Comparison of ENCODE assay signal across 1 cellular context in the genomic region with DNA sequence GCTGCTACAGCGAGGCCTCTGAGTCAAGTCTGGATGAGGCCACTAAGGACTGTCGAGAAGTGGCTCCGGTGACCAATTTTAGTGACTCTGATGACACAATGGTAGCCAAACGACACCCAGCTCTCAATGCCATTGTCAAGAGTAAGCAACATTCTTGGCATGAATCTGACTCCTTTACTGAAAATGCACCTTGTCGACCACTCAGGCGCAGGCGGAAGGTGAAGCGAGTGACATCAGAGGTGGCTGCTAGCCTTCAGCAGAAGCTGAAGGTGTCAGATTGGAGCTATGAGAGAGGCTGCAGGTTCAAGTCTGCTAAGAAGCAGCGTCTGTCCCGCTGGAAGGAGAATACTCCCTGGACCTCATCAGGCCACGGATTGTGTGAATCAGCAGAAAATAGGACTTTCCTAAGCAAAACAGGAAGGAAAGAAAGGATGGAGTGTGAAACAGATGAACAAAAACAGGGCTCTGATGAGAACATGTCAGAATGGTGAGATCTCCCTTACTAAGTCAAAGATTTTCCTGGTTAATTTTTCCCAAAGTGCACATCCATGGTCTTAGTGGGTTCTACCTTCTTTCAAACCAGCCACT.
TF ChIP-seq lines count a peak whose summit lies in the region.

No MANE protein-coding gene starts in this region.

TF ChIP-seq in SK-N-SH treated with all-trans-retinoic acid at 6 μM for 48 hours, 23 proteins besides CTCF, POLR2A, EP300 and RAD21 (continued from another document):
- TF ChIP-seq, protein P1, sequence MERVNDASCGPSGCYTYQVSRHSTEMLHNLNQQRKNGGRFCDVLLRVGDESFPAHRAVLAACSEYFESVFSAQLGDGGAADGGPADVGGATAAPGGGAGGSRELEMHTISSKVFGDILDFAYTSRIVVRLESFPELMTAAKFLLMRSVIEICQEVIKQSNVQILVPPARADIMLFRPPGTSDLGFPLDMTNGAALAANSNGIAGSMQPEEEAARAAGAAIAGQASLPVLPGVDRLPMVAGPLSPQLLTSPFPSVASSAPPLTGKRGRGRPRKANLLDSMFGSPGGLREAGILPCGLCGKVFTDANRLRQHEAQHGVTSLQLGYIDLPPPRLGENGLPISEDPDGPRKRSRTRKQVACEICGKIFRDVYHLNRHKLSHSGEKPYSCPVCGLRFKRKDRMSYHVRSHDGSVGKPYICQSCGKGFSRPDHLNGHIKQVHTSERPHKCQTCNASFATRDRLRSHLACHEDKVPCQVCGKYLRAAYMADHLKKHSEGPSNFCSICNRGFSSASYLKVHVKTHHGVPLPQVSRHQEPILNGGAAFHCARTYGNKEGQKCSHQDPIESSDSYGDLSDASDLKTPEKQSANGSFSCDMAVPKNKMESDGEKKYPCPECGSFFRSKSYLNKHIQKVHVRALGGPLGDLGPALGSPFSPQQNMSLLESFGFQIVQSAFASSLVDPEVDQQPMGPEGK (CRISPR knock-in tag; IDR thresholded peaks at IDR 0.05; ENCODE audit: borderline replicate concordance), result no peak
- TF ChIP-seq, protein P2, sequence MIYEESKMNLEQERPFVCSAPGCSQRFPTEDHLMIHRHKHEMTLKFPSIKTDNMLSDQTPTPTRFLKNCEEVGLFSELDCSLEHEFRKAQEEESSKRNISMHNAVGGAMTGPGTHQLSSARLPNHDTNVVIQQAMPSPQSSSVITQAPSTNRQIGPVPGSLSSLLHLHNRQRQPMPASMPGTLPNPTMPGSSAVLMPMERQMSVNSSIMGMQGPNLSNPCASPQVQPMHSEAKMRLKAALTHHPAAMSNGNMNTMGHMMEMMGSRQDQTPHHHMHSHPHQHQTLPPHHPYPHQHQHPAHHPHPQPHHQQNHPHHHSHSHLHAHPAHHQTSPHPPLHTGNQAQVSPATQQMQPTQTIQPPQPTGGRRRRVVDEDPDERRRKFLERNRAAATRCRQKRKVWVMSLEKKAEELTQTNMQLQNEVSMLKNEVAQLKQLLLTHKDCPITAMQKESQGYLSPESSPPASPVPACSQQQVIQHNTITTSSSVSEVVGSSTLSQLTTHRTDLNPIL (CRISPR knock-in tag; IDR thresholded peaks at IDR 0.05; ENCODE audit: low read depth), result no peak
- TF ChIP-seq ZNF565 (CRISPR knock-in tag; conservative IDR thresholded peaks at IDR 0.05; ENCODE audit: low read depth) (no peak), ZFP3 (CRISPR knock-in tag; IDR thresholded peaks at IDR 0.05) (no peak), ZFP30 (CRISPR knock-in tag; IDR thresholded peaks at IDR 0.05) (no peak), ZNF8 (CRISPR knock-in tag; IDR thresholded peaks at IDR 0.05) (no peak), PPARA (CRISPR knock-in tag; IDR thresholded peaks at IDR 0.05; ENCODE audit: borderline replicate concordance) (no peak)
- TF ChIP-seq, protein P3, sequence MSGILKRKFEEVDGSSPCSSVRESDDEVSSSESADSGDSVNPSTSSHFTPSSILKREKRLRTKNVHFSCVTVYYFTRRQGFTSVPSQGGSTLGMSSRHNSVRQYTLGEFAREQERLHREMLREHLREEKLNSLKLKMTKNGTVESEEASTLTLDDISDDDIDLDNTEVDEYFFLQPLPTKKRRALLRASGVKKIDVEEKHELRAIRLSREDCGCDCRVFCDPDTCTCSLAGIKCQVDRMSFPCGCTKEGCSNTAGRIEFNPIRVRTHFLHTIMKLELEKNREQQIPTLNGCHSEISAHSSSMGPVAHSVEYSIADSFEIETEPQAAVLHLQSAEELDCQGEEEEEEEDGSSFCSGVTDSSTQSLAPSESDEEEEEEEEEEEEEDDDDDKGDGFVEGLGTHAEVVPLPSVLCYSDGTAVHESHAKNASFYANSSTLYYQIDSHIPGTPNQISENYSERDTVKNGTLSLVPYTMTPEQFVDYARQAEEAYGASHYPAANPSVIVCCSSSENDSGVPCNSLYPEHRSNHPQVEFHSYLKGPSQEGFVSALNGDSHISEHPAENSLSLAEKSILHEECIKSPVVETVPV (CRISPR knock-in tag; IDR thresholded peaks at IDR 0.05), result no peak
- TF ChIP-seq, protein P4, sequence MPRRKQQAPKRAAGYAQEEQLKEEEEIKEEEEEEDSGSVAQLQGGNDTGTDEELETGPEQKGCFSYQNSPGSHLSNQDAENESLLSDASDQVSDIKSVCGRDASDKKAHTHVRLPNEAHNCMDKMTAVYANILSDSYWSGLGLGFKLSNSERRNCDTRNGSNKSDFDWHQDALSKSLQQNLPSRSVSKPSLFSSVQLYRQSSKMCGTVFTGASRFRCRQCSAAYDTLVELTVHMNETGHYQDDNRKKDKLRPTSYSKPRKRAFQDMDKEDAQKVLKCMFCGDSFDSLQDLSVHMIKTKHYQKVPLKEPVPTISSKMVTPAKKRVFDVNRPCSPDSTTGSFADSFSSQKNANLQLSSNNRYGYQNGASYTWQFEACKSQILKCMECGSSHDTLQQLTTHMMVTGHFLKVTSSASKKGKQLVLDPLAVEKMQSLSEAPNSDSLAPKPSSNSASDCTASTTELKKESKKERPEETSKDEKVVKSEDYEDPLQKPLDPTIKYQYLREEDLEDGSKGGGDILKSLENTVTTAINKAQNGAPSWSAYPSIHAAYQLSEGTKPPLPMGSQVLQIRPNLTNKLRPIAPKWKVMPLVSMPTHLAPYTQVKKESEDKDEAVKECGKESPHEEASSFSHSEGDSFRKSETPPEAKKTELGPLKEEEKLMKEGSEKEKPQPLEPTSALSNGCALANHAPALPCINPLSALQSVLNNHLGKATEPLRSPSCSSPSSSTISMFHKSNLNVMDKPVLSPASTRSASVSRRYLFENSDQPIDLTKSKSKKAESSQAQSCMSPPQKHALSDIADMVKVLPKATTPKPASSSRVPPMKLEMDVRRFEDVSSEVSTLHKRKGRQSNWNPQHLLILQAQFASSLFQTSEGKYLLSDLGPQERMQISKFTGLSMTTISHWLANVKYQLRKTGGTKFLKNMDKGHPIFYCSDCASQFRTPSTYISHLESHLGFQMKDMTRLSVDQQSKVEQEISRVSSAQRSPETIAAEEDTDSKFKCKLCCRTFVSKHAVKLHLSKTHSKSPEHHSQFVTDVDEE (CRISPR knock-in tag; IDR thresholded peaks at IDR 0.05), result no peak
